8 cellular contexts compared by ENCODE assay signal in genomic region chr2:241882090-241882625, GRCh38. TPM values are rescaled to one million over a fixed set of nuclear protein-coding genes. Genes with fewer than 3 reads are reported as not detected.
A peak's percentile ranks its signal among the peaks of the same experiment; 100 is the strongest.
DNase-seq lines count a peak whose midpoint lies in the region; ATAC-seq and TF ChIP-seq lines count a peak whose summit lies in the region.

No MANE protein-coding gene starts in this region.

- H3K4me1 Mint-ChIP-seq in activated naive CD8-positive, alpha-beta T cell (ENCODE audit: low read depth), result peaks cover 42% of the 10 kb centered on the region

- peaks cover 5% of the 10 kb centered on the region for H3K36me3 Mint-ChIP-seq in activated naive CD8-positive, alpha-beta T cell

- no peaks in the 10 kb centered on the region for H3K9me2 ChIP-seq in PC-3 (replicated peaks; ENCODE audit: low read length)

- H3K27ac Mint-ChIP-seq in activated naive CD8-positive, alpha-beta T cell, result peak overlapping the region; percentile 97

- intact Hi-C loops in PC-3 (cut with micrococcal nuclease), result no loop called here

- H4K20me1 ChIP-seq in PC-3 (ENCODE audit: low read length), result no peaks in the 10 kb centered on the region

- no peaks in the 10 kb centered on the region for H3K27me3 ChIP-seq in PC-3 (ENCODE audit: low read length)

- H3K9me3 Mint-ChIP-seq in activated naive CD8-positive, alpha-beta T cell (ENCODE audit: low read depth), result no peaks in the 10 kb centered on the region

- TSS peak; percentile 48 for BruUV-seq in PC-3 (replicated peaks; lab: Mats Ljungman, UMichigan)

- TF ChIP-seq CTCF in PC-3 (conservative IDR thresholded peaks at IDR 0.05; ENCODE audit: low read depth, low read length), result 0 out of 2 replicates have a peak, but pooled peaks have one; percentile 18

- peak overlapping the region; percentile 29 for H3K9ac ChIP-seq in PC-3 (ENCODE audit: low read length)

- H3K4me3 Mint-ChIP-seq in activated naive CD8-positive, alpha-beta T cell, result peak overlapping the region; percentile 95

- H3K9me3 ChIP-seq in PC-3 (ENCODE audit: low read length), result no peaks in the 10 kb centered on the region

- H3K27me3 Mint-ChIP-seq in activated naive CD8-positive, alpha-beta T cell, result no peaks in the 10 kb centered on the region

- H3K4me1 ChIP-seq in PC-3 (ENCODE audit: insufficient read depth, low read length), result peaks cover 19% of the 10 kb centered on the region

- H3K27ac ChIP-seq in PC-3 (ENCODE audit: low read length), result peak overlapping the region; percentile 21; the same call in 1 of the 2 replicates

- peak overlapping the region; percentile 69 for H2AFZ ChIP-seq in PC-3 (ENCODE audit: low read length)

- H3F3A ChIP-seq in PC-3 (ENCODE audit: low read length, unreplicated experiment), result no peaks in the 10 kb centered on the region

- H3K36me3 ChIP-seq in PC-3 (ENCODE audit: low read depth, low read length), result no peaks in the 10 kb centered on the region

- ATAC-seq in HG02763 (IDR thresholded peaks at IDR 0.05; ENCODE audit: unreplicated experiment), result peak; percentile 48
- peak; percentile 44 for ATAC-seq in PC-3

- POLR2A ChIA-PET in PC-3 (lab: Charles Lee; ENCODE audit: unreplicated experiment), result no interaction called here

- DNase-seq in activated effector memory CD4-positive, alpha-beta T cell treated with anti-CD3 and anti-CD28 coated beads, Interleukin-2, amount 50 U/mL, for 16 hours, result peak; percentile 74
- DNase-seq in activated effector memory CD4-positive, alpha-beta T cell treated with Interleukin-2 at 50 U/mL for 16 hours, result no peak
- DNase-seq in PC-3 (peak; percentile 41), iris pigment epithelial cell (ENCODE audit: low read depth) (peak; percentile 11), NCI-H446 (lab: John Stamatoyannopoulos, UW) (no peak)
- DNase-seq in stimulated activated CD4-positive, alpha-beta T cell treated with anti-CD3 and anti-CD28 coated beads, Interleukin-4, amount 100 ng/mL, for 4 hours, result peak; percentile 67 to 73

- peak overlapping the region; percentile 62 for H3K4me3 ChIP-seq in PC-3 (ENCODE audit: low read length)

- H3K4me2 ChIP-seq in PC-3 (ENCODE audit: low read length), result peak overlapping the region; percentile 84

- CTCF ChIA-PET in PC-3 (lab: Charles Lee), result no interaction called here

- H3K79me2 ChIP-seq in PC-3 (ENCODE audit: low read length), result no peaks in the 10 kb centered on the region

RNA-seq across cellular contexts. Expression of gene RTP5, which starts 12.6 kb away (rescaled TPM):
- total RNA-seq in PC-3 (2014; rRNA removed), result not detected in 2 replicates

RNA-seq across cellular contexts. Expression of gene PDCD1, which starts 23.5 kb away (rescaled TPM):
- not detected in 2 replicates for total RNA-seq in PC-3 (2014; rRNA removed)

Comparison
In these comparisons a context has a peak if more than half of its experiments do, and no peak if none do; other contexts are left out.
1. DNase-seq: peak in activated effector memory CD4-positive, alpha-beta T cell treated with anti-CD3 and anti-CD28 coated beads, Interleukin-2, amount 50 U/mL, for 16 hours (single experiment), PC-3 (single experiment), iris pigment epithelial cell (single experiment) and stimulated activated CD4-positive, alpha-beta T cell treated with anti-CD3 and anti-CD28 coated beads, Interleukin-4, amount 100 ng/mL, for 4 hours (2 of 2); none in activated effector memory CD4-positive, alpha-beta T cell treated with Interleukin-2 at 50 U/mL for 16 hours (single experiment) and NCI-H446 (0 of 2).